7 cellular contexts compared by ENCODE assay signal in the genomic region with DNA sequence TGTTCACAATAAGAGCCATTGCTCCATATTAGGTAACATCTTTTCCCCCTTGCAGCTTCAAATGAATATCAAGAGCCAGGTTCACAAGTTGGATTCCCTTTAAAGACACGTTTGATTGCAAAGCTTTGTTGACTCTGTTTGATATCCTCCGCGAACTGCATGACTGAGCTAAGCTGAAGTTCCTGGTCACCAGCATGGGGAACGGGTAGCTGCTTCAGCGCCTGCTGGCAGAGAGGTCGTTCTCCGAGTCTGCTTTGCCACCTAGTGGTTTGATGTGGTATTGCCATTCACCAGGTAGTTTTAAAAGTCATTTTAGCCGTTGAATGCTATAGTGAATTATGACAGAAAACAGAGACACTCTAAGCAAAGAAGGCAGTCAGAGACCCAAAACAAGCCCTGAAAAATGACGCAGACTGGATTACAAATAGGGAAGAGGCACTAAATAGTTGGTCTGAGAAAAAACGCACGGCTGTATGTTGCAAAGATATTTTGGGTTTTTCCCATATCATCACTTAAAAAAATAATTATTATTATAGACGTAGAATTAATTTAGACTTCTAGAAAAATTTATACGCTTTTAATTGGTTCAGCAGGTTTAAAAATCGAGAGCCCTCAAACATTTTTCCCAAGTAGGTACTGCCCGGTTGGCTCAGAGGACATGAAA.
A peak's percentile ranks its signal among the peaks of the same experiment; 100 is the strongest.
DNase-seq lines count a peak whose midpoint lies in the region; ATAC-seq and TF ChIP-seq lines count a peak whose summit lies in the region.

No MANE protein-coding gene starts in this region.

- ATAC-seq in HG02840 (IDR thresholded peaks at IDR 0.05; ENCODE audit: low FRiP score, unreplicated experiment) (peak; percentile 79), T-helper 17 cell (peak; percentile 94)

- no peak for TF ChIP-seq EP300 in sigmoid colon (IDR thresholded peaks at IDR 0.05)

- H3K4me1 Mint-ChIP-seq in T-helper 17 cell = peaks cover 8% of the 10 kb centered on the region

- DNase-seq in GM13976 (ENCODE audit: low spot score) (peak; percentile 65), NCI-H1417 (lab: John Stamatoyannopoulos, UW) (peak; percentile 44 to 89 (median 59)), T-helper 17 cell (peak; percentile 38 to 63 (median 40)), ascending aorta (ENCODE audit: low spot score in 2 of 2) (peak in 1 of 2 donors; percentile 84), hepatic stellate cell (ENCODE audit: low spot score) (peak; percentile 70), sigmoid colon (peak; percentile 91)

- no peak for TF ChIP-seq POLR2A in sigmoid colon (IDR thresholded peaks at IDR 0.05)

- no peak overlapping the region for H3K27ac Mint-ChIP-seq in T-helper 17 cell

- no peaks in the 10 kb centered on the region for H3K36me3 Mint-ChIP-seq in T-helper 17 cell (ENCODE audit: low read depth)

- no peak overlapping the region for H3K4me3 Mint-ChIP-seq in T-helper 17 cell

- intact Hi-C loops in ascending aorta (cut with DNase I) (loop anchor here (1.0 kb wide), 1 partner anchor 493 kb away; no protein-coding TSS in a partner anchor), sigmoid colon (cut with DNase I) (loop anchor here (5.0 to 10.0 kb wide), 3 partner anchors 83 to 593 kb away; a partner anchor contains a TSS)

- in situ Hi-C loops in GM13976 (cut with MboI; ENCODE audit: low sequenced_read_pairs, unreplicated experiment) = loop anchor here (25.0 kb wide), 1 partner anchor 486 kb away; no protein-coding TSS in a partner anchor

- no peaks in the 10 kb centered on the region for H3K36me3 ChIP-seq in ascending aorta
- no peaks in the 10 kb centered on the region for H3K36me3 ChIP-seq in sigmoid colon

- H3K27ac ChIP-seq in ascending aorta (no peak overlapping the region), sigmoid colon (peak overlapping the region in 3 of 4 donors; percentile 25 to 53 (median 35))

- H3K9me3 ChIP-seq in T-helper 17 cell (ENCODE audit: control insufficient read depth, low read length, poor library complexity, severe bottlenecking) = no peaks in the 10 kb centered on the region
- no peaks in the 10 kb centered on the region for H3K9me3 ChIP-seq in ascending aorta
- no peaks in the 10 kb centered on the region for H3K9me3 ChIP-seq in sigmoid colon

- 26 to 27% methylated on average over 15 of the region's 15 CpGs for WGBS in sigmoid colon, 2 donors

- no peaks in the 10 kb centered on the region for H3K27me3 ChIP-seq in ascending aorta
- no peaks in the 10 kb centered on the region for H3K27me3 ChIP-seq in sigmoid colon

- peak overlapping the region; percentile 29 to 51 for H3K4me3 ChIP-seq in ascending aorta
- peak overlapping the region in 3 of 4 donors; percentile 8 to 30 (median 26) for H3K4me3 ChIP-seq in sigmoid colon

- TF ChIP-seq CTCF in GM13976 (IDR thresholded peaks at IDR 0.05; ENCODE audit: borderline replicate concordance, control extremely low read depth, extremely low read depth, insufficient read depth, missing control alignments) (peak; percentile 79), ascending aorta (IDR thresholded peaks at IDR 0.05) (peak; percentile 78 to 94 (median 93)), sigmoid colon (IDR thresholded peaks at IDR 0.05) (peak; percentile 82 to 98 (median 95))

- peaks cover 45% of the 10 kb centered on the region for H3K27me3 Mint-ChIP-seq in T-helper 17 cell

- H3K4me1 ChIP-seq in ascending aorta (no peaks in the 10 kb centered on the region), sigmoid colon (peaks cover 0 to 27% (median 19%) of the 10 kb centered on the region in 4 donors)

Comparison
In these comparisons a context has a peak if more than half of its experiments do, and no peak if none do; other contexts are left out.
1. H3K27ac ChIP-seq: peak in sigmoid colon (3 of 4); none in ascending aorta (0 of 2).
2. Peak in every context shown above with its lines, with median percentiles within 50 percentile points of each other: CTCF ChIP-seq.